In the genomic region with DNA sequence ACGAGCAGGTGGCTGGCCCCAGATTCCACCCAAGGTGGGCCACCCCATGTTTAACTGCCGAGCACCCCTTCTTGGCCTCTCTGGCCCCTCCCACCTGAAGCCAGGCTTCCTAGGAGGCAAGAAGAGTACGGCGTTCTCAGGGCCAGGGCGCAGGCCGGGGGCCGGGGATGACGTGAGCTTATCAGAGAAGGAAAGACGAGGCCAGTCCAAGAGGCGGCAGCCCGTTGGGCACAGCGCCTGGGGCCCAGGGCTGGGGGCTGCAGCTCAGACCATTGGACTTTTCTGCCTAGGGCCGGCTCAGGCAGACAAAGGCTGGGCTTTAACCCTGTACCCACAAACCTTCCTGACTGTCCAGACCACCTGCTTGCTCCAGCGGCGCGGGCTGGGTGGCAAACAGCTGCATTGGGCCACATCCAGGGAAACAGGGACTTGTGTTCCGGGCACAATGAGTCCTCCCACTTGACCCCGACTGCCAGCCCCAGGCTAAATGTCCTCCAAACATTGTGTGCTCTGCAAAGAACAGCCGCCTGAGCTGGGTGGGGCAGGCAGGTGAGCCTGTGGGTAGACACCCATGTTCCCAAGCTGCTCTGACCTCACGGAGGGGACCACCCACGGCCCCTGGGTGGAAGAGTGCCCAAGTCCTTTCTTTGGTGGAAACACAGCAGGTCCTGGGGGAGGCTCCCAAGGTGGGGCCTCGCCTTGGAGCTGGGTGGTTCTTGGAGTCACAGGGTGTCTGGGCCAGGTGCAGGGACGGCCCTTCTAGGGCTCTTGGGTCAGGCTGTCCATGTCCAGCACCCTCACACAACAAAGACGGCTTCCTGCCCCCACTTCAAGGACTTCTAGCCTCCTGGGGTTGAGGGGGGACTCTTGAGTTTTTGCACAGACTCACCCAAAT, we compare ENCODE assay signal across 21 cellular contexts. TPM values are rescaled to one million over a fixed set of nuclear protein-coding genes. Genes with fewer than 3 reads are reported as not detected.
DNase-seq lines count a peak whose midpoint lies in the region; ATAC-seq, FAIRE-seq and TF ChIP-seq lines count a peak whose summit lies in the region.
"Had no signal": no experiment of that assay in that cellular context is flagged by ENCODE, and none has a peak within 500 bp of the region (broad histone marks: within the 10 kb centered on the region; RNA-seq: fewer than 3 reads in every experiment).

No MANE protein-coding gene starts in this region.

- H4K20me1 ChIP-seq in BLaER1 (peaks cover 41% of the 10 kb centered on the region), OCI-LY7 (ENCODE audit: insufficient read depth, low read length) (no peaks in the 10 kb centered on the region)

- intact Hi-C loops in pancreas (cut with DNase I) (no loop called here), OCI-LY7 (cut with micrococcal nuclease; ENCODE audit: unreplicated experiment) (no loop called here)

- in situ Hi-C loops in T47D (cut with HindIII; ENCODE audit: low pct_unique_long_range_greater_than_20kb, low sequenced_read_pairs) = no loop called here
- in situ Hi-C loops in KBM-7 (cut with MboI; ENCODE audit: low pct_unique_long_range_greater_than_20kb, low sequenced_read_pairs) = no loop called here

- H3K4me3 ChIP-seq in BLaER1 (no peak overlapping the region), HEK293 (ENCODE audit: low read depth, low read length) (no peak overlapping the region), pancreas (no peak overlapping the region), OCI-LY7 (ENCODE audit: low read depth, low read length, poor library complexity, severe bottlenecking) (no peak overlapping the region)
- H3K4me3 ChIP-seq: adrenal gland, colonic mucosa, smooth muscle cell, thoracic aorta had no signal

- no peaks in the 10 kb centered on the region for H3K9me2 ChIP-seq in OCI-LY7 (ENCODE audit: insufficient read depth, low read length)

- no peak overlapping the region for H2AFZ ChIP-seq in OCI-LY7 (ENCODE audit: low read length)

- no peaks in the 10 kb centered on the region for H3K9me3 ChIP-seq in BLaER1
- no peaks in the 10 kb centered on the region for H3K9me3 ChIP-seq in HEK293 (ENCODE audit: control insufficient read depth, insufficient read depth, low read depth, low read length)
- no peaks in the 10 kb centered on the region for H3K9me3 ChIP-seq in pancreas
- no peaks in the 10 kb centered on the region for H3K9me3 ChIP-seq in OCI-LY7 (ENCODE audit: low read length)
- H3K9me3 ChIP-seq: adrenal gland, colonic mucosa, thoracic aorta had no signal

- no peak for TF ChIP-seq CTCF in HEK293 (tag by site-specific recombination; IDR thresholded peaks at IDR 0.05)
- no peak for TF ChIP-seq CTCF in pancreas (IDR thresholded peaks at IDR 0.05)
- no peak for TF ChIP-seq CTCF in OCI-LY7 (conservative IDR thresholded peaks at IDR 0.05; ENCODE audit: low read length)

- DNase-seq in T47D (ENCODE audit: low read depth in 1 of 2, low spot score in 1 of 2) (peak; percentile 42 to 71), pancreas (peak in 2 of 6 donors; percentile 57 to 69), D341Med (ENCODE audit: low spot score) (no peak), OCI-LY7 (ENCODE audit: low spot score) (no peak), KBM-7 (no peak)
- DNase-seq: activated CD8-positive, alpha-beta T cell treated with anti-CD3 and anti-CD28 coated beads, Interleukin-2, amount 10 ng/mL, durations not matched to agents 7 days and 5 days; activated naive CD4-positive, alpha-beta T cell; activated T-cell treated with anti-CD3 and anti-CD28 coated beads, Interleukin-2, amount 50 U/mL, for 1 hour; CD8-positive, alpha-beta memory T cell; colonic mucosa; stimulated activated CD4-positive, alpha-beta T cell treated with anti-CD3 and anti-CD28 coated beads, Interleukin-2, amount 100 ng/mL, for 48 hours; stimulated activated naive B cell treated with anti-CD40 and anti-IgM and Interleukin-4, amounts not matched to agents 10 μg/mL and 1 μg/mL and 100 μg/mL, for 72 hours; T-helper 9 cell had no signal

- peak in 3 of 4 donors; percentile 13 to 57 (median 14) for ATAC-seq in pancreas
- ATAC-seq: activated CD8-positive, alpha-beta T cell treated with anti-CD3 and anti-CD28 coated beads, Interleukin-2, amount 10 ng/mL, durations not matched to agents 7 days and 5 days; stimulated activated naive B cell treated with anti-CD40 and anti-IgM and Interleukin-4, amounts not matched to agents 10 μg/mL and 1 μg/mL and 100 μg/mL, for 72 hours had no signal

- CTCF ChIA-PET in HEK293 (lab: Yijun Ruan, JAX) (interaction anchor here (0.6 to 0.9 kb wide), 2 partner anchors 97 to 98 kb away, joined by 3 to 5 read pairs; no protein-coding TSS in a partner anchor), OCI-LY7 (lab: Charles Lee; ENCODE audit: unreplicated experiment) (no interaction called here)

- POLR2A ChIA-PET in HEK293 (lab: Yijun Ruan, JAX) (interaction anchor here (0.5 to 0.6 kb wide), 2 partner anchors 27 to 98 kb away, joined by 4 to 6 read pairs; no protein-coding TSS in a partner anchor), OCI-LY7 (lab: Charles Lee) (no interaction called here)

- FAIRE-seq in pancreas (lab: Jason Lieb, UNC) = no peak
- FAIRE-seq: GM12891 had no signal

- H3K27ac ChIP-seq in BLaER1 = no peak overlapping the region
- H3K27ac ChIP-seq in HEK293 (ENCODE audit: extremely low read depth, low read depth, low read length) = no peak overlapping the region
- H3K27ac ChIP-seq in pancreas = no peak overlapping the region
- H3K27ac ChIP-seq in OCI-LY7 (ENCODE audit: low read depth, low read length, poor library complexity, severe bottlenecking) = no peak overlapping the region
- H3K27ac ChIP-seq: adrenal gland, colonic mucosa, thoracic aorta had no signal

- no peak overlapping the region for H3K9ac ChIP-seq in BLaER1

- no peaks in the 10 kb centered on the region for H3K79me2 ChIP-seq in OCI-LY7 (ENCODE audit: insufficient read depth, low read depth, low read length)

- H3K4me1 ChIP-seq in BLaER1 (peaks cover 53% of the 10 kb centered on the region), HEK293 (ENCODE audit: control insufficient read depth, insufficient read depth, low read length) (no peaks in the 10 kb centered on the region), pancreas (no peaks in the 10 kb centered on the region), OCI-LY7 (ENCODE audit: insufficient read depth, low read length, poor library complexity, severe bottlenecking) (peaks cover 6% of the 10 kb centered on the region)

- H3K4me2 ChIP-seq in BLaER1 (peak overlapping the region; percentile 25; the same call in 1 of the 2 replicates), OCI-LY7 (ENCODE audit: low read length) (no peak overlapping the region)
- H3K4me2 ChIP-seq: smooth muscle cell had no signal

- BruUV-seq in OCI-LY7 (replicated peaks; lab: Mats Ljungman, UMichigan) = no TSS peak

- peaks cover 10% of the 10 kb centered on the region; the same call in 1 of the 2 replicates for H3K36me3 ChIP-seq in BLaER1
- H3K36me3 ChIP-seq in HEK293 (ENCODE audit: control insufficient read depth in 2 of 2, insufficient read depth in 1 of 2, low read length in 2 of 2) = no peaks in the 10 kb centered on the region; a peak in 1 of 3 replicates
- no peaks in the 10 kb centered on the region for H3K36me3 ChIP-seq in pancreas
- H3K36me3 ChIP-seq in OCI-LY7 (ENCODE audit: insufficient read depth, low read length) = no peaks in the 10 kb centered on the region
- H3K36me3 ChIP-seq: adrenal gland, colonic mucosa, thoracic aorta had no signal

- H3K27me3 ChIP-seq in BLaER1 = no peaks in the 10 kb centered on the region
- H3K27me3 ChIP-seq in pancreas = no peaks in the 10 kb centered on the region
- H3K27me3 ChIP-seq: adrenal gland, colonic mucosa had no signal

- WGBS in pancreas, 2 donors = 70 to 80% methylated on average over 24 of the region's 24 CpGs

TF ChIP-seq in HEK293, 187 proteins besides CTCF, POLR2A, EP300 and RAD21:
- no peak for TF ChIP-seq YY2 (tag by site-specific recombination; IDR thresholded peaks at IDR 0.05)
- peak; percentile 19; the same call in 1 of the 2 replicates for TF ChIP-seq EGR2 (tag by site-specific recombination; IDR thresholded peaks at IDR 0.05; ENCODE audit: low read depth)
- peak; percentile 27; the same call in 1 of the 2 replicates for TF ChIP-seq KLF1 (tag by site-specific recombination; IDR thresholded peaks at IDR 0.05)
- TF ChIP-seq ZFHX2 (tag by site-specific recombination; conservative IDR thresholded peaks at IDR 0.05) = peak; percentile 14; the same call in 1 of the 2 replicates
TF ChIP-seq in HEK293: peak in this region for 3.

RNA-seq across cellular contexts. Expression of a gene that starts 21.9 kb away (rescaled TPM):
- 1 to 10 TPM in 2 of 6 donors, under 1 TPM in 4; 0.05 to 3.7 (median 0.59) TPM for total RNA-seq in pancreas
- under 1 TPM; 0.23 to 0.49 TPM for polyA plus RNA-seq in pancreas
- total RNA-seq in OCI-LY7 (2014; rRNA removed; shearing (Covaris generic)) = not detected in 2 replicates
- not detected in 2 replicates for total RNA-seq in OCI-LY7 (2022)
- total RNA-seq: activated CD8-positive, alpha-beta T cell treated with anti-CD3 and anti-CD28 coated beads, Interleukin-2, amount 10 ng/mL, durations not matched to agents 7 days and 5 days; CD8-positive, alpha-beta memory T cell; HT1080 had no signal
- polyA plus RNA-seq: CD8-positive, alpha-beta memory T cell; neural cell had no signal

Comparison
In these comparisons a context has a peak if more than half of its experiments do, and no peak if none do; other contexts are left out.
1. DNase-seq: peak in T47D (2 of 2); none in D341Med (single experiment), OCI-LY7 (single experiment) and KBM-7 (single experiment).